ENCODE assay signal across 7 cellular contexts in the genomic region with DNA sequence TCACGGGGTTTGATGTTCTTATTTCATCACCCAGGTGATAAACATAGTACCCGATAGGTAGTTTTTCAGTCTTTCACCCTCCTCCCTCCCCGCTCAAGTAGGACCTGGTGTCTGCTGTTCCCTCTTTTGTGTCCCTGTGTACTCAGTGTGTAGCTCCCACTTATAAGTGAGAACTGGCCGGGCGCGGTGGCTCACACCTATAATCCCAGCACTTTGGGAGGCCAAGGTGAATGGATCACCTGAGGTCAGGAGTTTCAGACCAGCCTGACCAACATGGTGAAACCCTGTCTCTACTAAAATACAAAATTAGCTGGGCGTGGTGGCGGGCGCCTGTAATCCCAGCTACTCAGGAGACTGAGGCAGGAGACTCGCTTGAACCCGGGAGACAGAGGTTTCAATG. TPM values are rescaled to one million over a fixed set of nuclear protein-coding genes. Genes with fewer than 3 reads are reported as not detected.
A peak's percentile ranks its signal among the peaks of the same experiment; 100 is the strongest.
DNase-seq lines count a peak whose midpoint lies in the region; ATAC-seq and TF ChIP-seq lines count a peak whose summit lies in the region.
"Not testable (repeated sequence)": the region's sequence is repeated elsewhere in the genome, so short reads cannot be mapped to it uniquely, and the experiment has no call there.

No MANE protein-coding gene starts in this region.

- TF ChIP-seq CTCF in HL-60 (IDR thresholded peaks at IDR 0.05; ENCODE audit: insufficient read depth, low read length); heart left ventricle (IDR thresholded peaks at IDR 0.05): not testable (repeated sequence)

- H3K4me3 Mint-ChIP-seq in T-helper 1 cell treated with Interleukin-12 subunit alpha and Interleukin-12 subunit beta and Interleukin-4 antibody, amounts not matched to agents 30 μg/mL and 1 μg/mL, for 36 hours: peak overlapping the region; percentile 36
- peak overlapping the region; percentile 74 for H3K4me3 Mint-ChIP-seq in activated T-cell treated with anti-CD3 and anti-CD28 coated beads, Interleukin-2, amount 50 U/mL, for 4 hours
- H3K4me3 Mint-ChIP-seq in natural killer cell treated with Interleukin-12 subunit alpha and Interleukin-12 subunit beta and Interleukin-15 and Interleukin-18, amount 100 ng/mL, for 72 hours: peak overlapping the region; percentile 87

- H3K9me3 Mint-ChIP-seq in T-helper 1 cell treated with Interleukin-12 subunit alpha and Interleukin-12 subunit beta and Interleukin-4 antibody, amounts not matched to agents 30 μg/mL and 1 μg/mL, for 36 hours; activated T-cell treated with anti-CD3 and anti-CD28 coated beads, Interleukin-2, amount 50 U/mL, for 4 hours; natural killer cell treated with Interleukin-12 subunit alpha and Interleukin-12 subunit beta and Interleukin-15 and Interleukin-18, amount 100 ng/mL, for 72 hours: not testable (repeated sequence)

- TF ChIP-seq POLR2A in heart left ventricle (IDR thresholded peaks at IDR 0.05): not testable (repeated sequence)

- H3K4me1 Mint-ChIP-seq in T-helper 1 cell treated with Interleukin-12 subunit alpha and Interleukin-12 subunit beta and Interleukin-4 antibody, amounts not matched to agents 30 μg/mL and 1 μg/mL, for 36 hours (ENCODE audit: low read depth): peaks cover 82% of the 10 kb centered on the region
- peaks cover 98% of the 10 kb centered on the region for H3K4me1 Mint-ChIP-seq in activated T-cell treated with anti-CD3 and anti-CD28 coated beads, Interleukin-2, amount 50 U/mL, for 4 hours (ENCODE audit: low read depth)
- H3K4me1 Mint-ChIP-seq in natural killer cell treated with Interleukin-12 subunit alpha and Interleukin-12 subunit beta and Interleukin-15 and Interleukin-18, amount 100 ng/mL, for 72 hours (ENCODE audit: low read depth in 2 of 2): peaks cover 74 to 80% of the 10 kb centered on the region in 2 donors

- H3K36me3 Mint-ChIP-seq in T-helper 1 cell treated with Interleukin-12 subunit alpha and Interleukin-12 subunit beta and Interleukin-4 antibody, amounts not matched to agents 30 μg/mL and 1 μg/mL, for 36 hours (ENCODE audit: low read depth): peaks cover 45% of the 10 kb centered on the region
- peaks cover 18% of the 10 kb centered on the region for H3K36me3 Mint-ChIP-seq in activated T-cell treated with anti-CD3 and anti-CD28 coated beads, Interleukin-2, amount 50 U/mL, for 4 hours (ENCODE audit: insufficient read depth)
- H3K36me3 Mint-ChIP-seq in natural killer cell treated with Interleukin-12 subunit alpha and Interleukin-12 subunit beta and Interleukin-15 and Interleukin-18, amount 100 ng/mL, for 72 hours: not testable (repeated sequence)

- intact Hi-C loops in heart left ventricle (cut with DNase I): not testable (repeated sequence)

- H3K27me3 ChIP-seq in HL-60 (ENCODE audit: insufficient read depth, poor library complexity, severe bottlenecking); heart left ventricle: not testable (repeated sequence)

- H3K27ac ChIP-seq in HL-60 (replicated peaks) (peak overlapping the region; percentile 47), angular gyrus (ENCODE audit: low read depth, low read length) (peak overlapping the region; percentile 27), heart left ventricle (peak overlapping the region in 11 of 12 donors; percentile 7 to 97 (median 90)), temporal lobe (ENCODE audit: low read depth, low read length) (peak overlapping the region; percentile 87)

- not testable (repeated sequence) for H3K27me3 Mint-ChIP-seq in T-helper 1 cell treated with Interleukin-12 subunit alpha and Interleukin-12 subunit beta and Interleukin-4 antibody, amounts not matched to agents 30 μg/mL and 1 μg/mL, for 36 hours (ENCODE audit: low read depth); activated T-cell treated with anti-CD3 and anti-CD28 coated beads, Interleukin-2, amount 50 U/mL, for 4 hours (ENCODE audit: low read depth); natural killer cell treated with Interleukin-12 subunit alpha and Interleukin-12 subunit beta and Interleukin-15 and Interleukin-18, amount 100 ng/mL, for 72 hours

- 93 to 96% (median 94%) methylated on average over 11 of the region's 11 CpGs for WGBS in heart left ventricle, 4 donors

- H3K9me3 ChIP-seq in heart left ventricle: not testable (repeated sequence)

- DNase-seq in HL-60 (ENCODE audit: low read depth in 1 of 2, low spot score in 1 of 2); activated T-cell treated with anti-CD3 and anti-CD28 coated beads, Interleukin-2, amount 50 U/mL, for 4 hours; natural killer cell treated with Interleukin-12 subunit alpha and Interleukin-12 subunit beta and Interleukin-15 and Interleukin-18, amount 100 ng/mL, for 72 hours (ENCODE audit: low spot score): not testable (repeated sequence)
- peak in 1 of 5 donors; percentile 15 for DNase-seq in heart left ventricle

- not testable (repeated sequence) for H3K4me3 ChIP-seq in HL-60 (replicated peaks; ENCODE audit: insufficient read depth, low read length); heart left ventricle

- H3K27ac Mint-ChIP-seq in T-helper 1 cell treated with Interleukin-12 subunit alpha and Interleukin-12 subunit beta and Interleukin-4 antibody, amounts not matched to agents 30 μg/mL and 1 μg/mL, for 36 hours: peak overlapping the region; percentile 92
- peak overlapping the region; percentile 83 to 99 for H3K27ac Mint-ChIP-seq in natural killer cell treated with Interleukin-12 subunit alpha and Interleukin-12 subunit beta and Interleukin-15 and Interleukin-18, amount 100 ng/mL, for 72 hours

- peaks cover 59 to 100% (median 100%) of the 10 kb centered on the region in 12 donors for H3K4me1 ChIP-seq in heart left ventricle

- ATAC-seq in activated T-cell treated with anti-CD3 and anti-CD28 coated beads, Interleukin-2, amount 50 U/mL, for 4 hours; heart left ventricle; natural killer cell treated with Interleukin-12 subunit alpha and Interleukin-12 subunit beta and Interleukin-15 and Interleukin-18, amount 100 ng/mL, for 72 hours: not testable (repeated sequence)

- H3K36me3 ChIP-seq in heart left ventricle: peaks cover 0 to 21% (median 0%) of the 10 kb centered on the region in 9 donors

RNA-seq across cellular contexts. Expression of a gene that starts 29.5 kb away (rescaled TPM):
- 10 to 100 TPM; 75.0 to 82.8 (median 81.8) TPM for total RNA-seq in activated T-cell treated with anti-CD3 and anti-CD28 coated beads, Interleukin-2, amount 50 U/mL, for 4 hours
- total RNA-seq in heart left ventricle (10 to 100 TPM; 37.5 to 65.9 (median 56.4) TPM), temporal lobe (27.8 TPM)
- 10 to 100 TPM; 22.4 to 74.0 TPM for polyA plus RNA-seq in heart left ventricle
- total RNA-seq in natural killer cell treated with Interleukin-12 subunit alpha and Interleukin-12 subunit beta and Interleukin-15 and Interleukin-18, amount 100 ng/mL, for 72 hours: 100 to 1,000 TPM in 1 of 2 donors, 10 to 100 TPM in 1; 95.1 to 153 TPM

Comparison
In these comparisons a context has a peak if more than half of its experiments do, and no peak if none do; other contexts are left out.
1. H3K27ac ChIP-seq: peak in every context shown above with its lines; median percentile 90 in heart left ventricle; 87 in temporal lobe; 47 in HL-60; 27 in angular gyrus.
2. H3K4me3 Mint-ChIP-seq: peak in every context shown above with its lines; median percentile 87 in natural killer cell treated with Interleukin-12 subunit alpha and Interleukin-12 subunit beta and Interleukin-15 and Interleukin-18, amount 100 ng/mL, for 72 hours; 74 in activated T-cell treated with anti-CD3 and anti-CD28 coated beads, Interleukin-2, amount 50 U/mL, for 4 hours; 36 in T-helper 1 cell treated with Interleukin-12 subunit alpha and Interleukin-12 subunit beta and Interleukin-4 antibody, amounts not matched to agents 30 μg/mL and 1 μg/mL, for 36 hours.